ENCODE assay signal across 10 cellular contexts in genomic region chr12:6562881-6563280, GRCh38. TPM values are rescaled to one million over a fixed set of nuclear protein-coding genes. Genes with fewer than 3 reads are reported as not detected.
A peak's percentile ranks its signal among the peaks of the same experiment; 100 is the strongest.
DNase-seq lines count a peak whose midpoint lies in the region; TF ChIP-seq lines count a peak whose summit lies in the region.
"Had no signal": no experiment of that assay in that cellular context is flagged by ENCODE, and none has a peak within 500 bp of the region (broad histone marks: within the 10 kb centered on the region; RNA-seq: fewer than 3 reads in every experiment).

No MANE protein-coding gene starts in this region.

- H3K9me3 Mint-ChIP-seq in endothelial cell (ENCODE audit: unreplicated experiment): no peaks in the 10 kb centered on the region

- intact Hi-C loops in A673 (cut with micrococcal nuclease; ENCODE audit: unreplicated experiment): no loop called here

- H3K27ac ChIP-seq in 22Rv1 (0 out of 2 replicates have a peak overlapping the region, but pooled peaks have one; percentile 23), A673 (ENCODE audit: low read depth, low read length, poor library complexity, severe bottlenecking) (peak overlapping the region; percentile 5), substantia nigra (ENCODE audit: low read depth, low read length, poor library complexity, severe bottlenecking) (no peak overlapping the region)
- H3K27ac ChIP-seq: BLaER1, RWPE1, SJCRH30 had no signal

- H3K27me3 Mint-ChIP-seq in endothelial cell (ENCODE audit: unreplicated experiment): peaks cover 9% of the 10 kb centered on the region

- H3K27me3 ChIP-seq in A673 (replicated peaks; ENCODE audit: insufficient read depth, low read depth, low read length, poor library complexity): no peaks in the 10 kb centered on the region
- no peaks in the 10 kb centered on the region for H3K27me3 ChIP-seq in NT2/D1 (ENCODE audit: insufficient read depth, insufficient read length)
- H3K27me3 ChIP-seq: BLaER1, SJCRH30 had no signal

- DNase-seq in A673 (ENCODE audit: low spot score) (no peak), NT2/D1 (ENCODE audit: low read depth, low spot score) (no peak), endothelial cell (ENCODE audit: low spot score) (no peak), foreskin melanocyte (no peak), substantia nigra (lab: John Stamatoyannopoulos, UW) (no peak), retina (no peak)

- H3K4me3 ChIP-seq in A673 (ENCODE audit: low read depth, low read length, poor library complexity, severe bottlenecking) (no peak overlapping the region), NT2/D1 (ENCODE audit: insufficient read length, low read depth) (no peak overlapping the region)
- H3K4me3 ChIP-seq: BLaER1, SJCRH30 had no signal

- no TSS peak for BruUV-seq in A673 (replicated peaks; lab: Mats Ljungman, UMichigan)

- POLR2A ChIA-PET in A673 (lab: Charles Lee; ENCODE audit: low non-redundant PET): no interaction called here

- peak overlapping the region; percentile 7 for H3K9ac ChIP-seq in NT2/D1 (ENCODE audit: insufficient read length, low read depth)
- H3K9ac ChIP-seq: BLaER1 had no signal

- H3K9me3 ChIP-seq in A673 (ENCODE audit: low read depth, low read length, poor library complexity, severe bottlenecking) (no peaks in the 10 kb centered on the region), NT2/D1 (ENCODE audit: insufficient read depth, low read length) (no peaks in the 10 kb centered on the region)
- H3K9me3 ChIP-seq: BLaER1, SJCRH30 had no signal

- H3K4me1 ChIP-seq in A673 (ENCODE audit: insufficient read depth, low read length, poor library complexity, severe bottlenecking) (peaks cover 10% of the 10 kb centered on the region), NT2/D1 (ENCODE audit: insufficient read depth, insufficient read length) (no peaks in the 10 kb centered on the region)
- H3K4me1 ChIP-seq: SJCRH30 had no signal

- peak overlapping the region; percentile 83 for H3K4me3 Mint-ChIP-seq in endothelial cell (ENCODE audit: unreplicated experiment)

- H3K36me3 Mint-ChIP-seq in endothelial cell (ENCODE audit: low read depth, unreplicated experiment): peaks cover 41% of the 10 kb centered on the region

- CTCF ChIA-PET in A673 (lab: Charles Lee): no interaction called here

- H3K36me3 ChIP-seq in A673 (ENCODE audit: insufficient read depth, low read length, poor library complexity, severe bottlenecking): peaks cover 79% of the 10 kb centered on the region
- H3K36me3 ChIP-seq in NT2/D1 (ENCODE audit: insufficient read depth, insufficient read length, low read length): peaks cover 92% of the 10 kb centered on the region

- TF ChIP-seq CTCF in 22Rv1 (IDR thresholded peaks at IDR 0.05): no peak
- no peak for TF ChIP-seq CTCF in A673 (conservative IDR thresholded peaks at IDR 0.05; ENCODE audit: low read depth, low read length)
- no peak for TF ChIP-seq CTCF in endothelial cell (IDR thresholded peaks at IDR 0.05; ENCODE audit: unreplicated experiment)

- no peak overlapping the region for H3K27ac Mint-ChIP-seq in endothelial cell (ENCODE audit: unreplicated experiment)

- peaks cover 10% of the 10 kb centered on the region for H3K4me1 Mint-ChIP-seq in endothelial cell (ENCODE audit: unreplicated experiment)

RNA-seq across cellular contexts. Expression of gene NOP2, which starts 5.2 kb away (rescaled TPM):
- total RNA-seq in A673 (2021) (131 and 177 TPM in 2 replicates), endothelial cell (ENCODE audit: unreplicated experiment) (37.5 TPM)

RNA-seq across cellular contexts. Expression of gene IFFO1, which starts 7.0 kb away (rescaled TPM):
- total RNA-seq in A673 (2021) (16.0 and 16.9 TPM in 2 replicates), endothelial cell (ENCODE audit: unreplicated experiment) (82.2 TPM)

RNA-seq across cellular contexts. Expression of gene GAPDH, which starts 28.6 kb away (rescaled TPM):
- total RNA-seq in A673 (2021) (5,579 and 5,657 TPM in 2 replicates), endothelial cell (ENCODE audit: unreplicated experiment) (2,393 TPM)

RNA-seq across cellular contexts. Expression of gene CHD4, which starts 44.3 kb away (rescaled TPM):
- total RNA-seq in A673 (2021) (281 and 296 TPM in 2 replicates), endothelial cell (ENCODE audit: unreplicated experiment) (334 TPM)
